Comparison of ENCODE assay signal across 18 cellular contexts in the genomic region with DNA sequence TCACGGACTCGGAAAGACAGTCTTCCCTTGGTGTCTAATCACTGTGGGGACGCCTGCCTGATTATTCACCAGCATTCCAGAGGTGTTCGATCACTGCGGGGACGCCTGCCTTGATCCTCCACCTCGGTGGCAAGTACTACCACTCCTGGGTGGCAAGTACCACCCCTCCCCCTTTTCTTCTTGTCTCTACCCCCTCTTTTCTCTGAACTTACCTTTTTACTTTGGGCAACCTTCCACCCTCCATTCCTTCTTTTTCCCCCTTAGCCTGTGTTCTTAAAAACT. TPM values are rescaled to one million over a fixed set of nuclear protein-coding genes. Genes with fewer than 3 reads are reported as not detected.
DNase-seq lines count a peak whose midpoint lies in the region; ATAC-seq and TF ChIP-seq lines count a peak whose summit lies in the region.
"Had no signal": no experiment of that assay in that cellular context is flagged by ENCODE, and none has a peak within 500 bp of the region (broad histone marks: within the 10 kb centered on the region; RNA-seq: fewer than 3 reads in every experiment).

No MANE protein-coding gene starts in this region.

- H3K27me3 Mint-ChIP-seq in activated naive CD8-positive, alpha-beta T cell treated with anti-CD3 and anti-CD28 coated beads, Interleukin-2, amount 10 ng/mL, durations not matched to agents 7 days and 5 days = peaks cover 4% of the 10 kb centered on the region

- POLR2A ChIA-PET in activated naive CD8-positive, alpha-beta T cell treated with anti-CD3 and anti-CD28 coated beads, Interleukin-2, amount 10 ng/mL, durations not matched to agents 7 days and 5 days (lab: Charles Lee) = interaction anchor here (1.4 kb wide), 1 partner anchor 8 kb away, joined by 3 read pairs; no protein-coding TSS in a partner anchor

- 0 out of 22 replicates have a peak, but pooled peaks cover 0 to 4% (median 0%) of the 10 kb centered on the region in 11 experiments for H3K36me3 ChIP-seq in BLaER1 treated with 17β-estradiol and CSF1 and Interleukin-3, amounts not matched to agents 10 nM and 100 nM
- H3K36me3 ChIP-seq in lung (ENCODE audit: control insufficient read depth in 2 of 2, insufficient read depth in 2 of 2, low read length in 2 of 2) = no peaks in the 10 kb centered on the region
- H3K36me3 ChIP-seq: esophagus squamous epithelium, gastroesophageal sphincter, right atrium auricular region had no signal

- H3K27ac ChIP-seq in BLaER1 treated with 17β-estradiol and CSF1 and Interleukin-3, amounts not matched to agents 10 nM and 100 nM = no peak overlapping the region
- peak overlapping the region in 1 of 2 donors; percentile 60 for H3K27ac ChIP-seq in lung (ENCODE audit: low read depth in 1 of 2, low read length in 1 of 2)
- H3K27ac ChIP-seq: gastroesophageal sphincter, right atrium auricular region had no signal

- TF ChIP-seq CTCF in lung (IDR thresholded peaks at IDR 0.05; ENCODE audit: control extremely low read depth, extremely low read depth) = no peak

- ATAC-seq in activated naive CD8-positive, alpha-beta T cell treated with anti-CD3 and anti-CD28 coated beads, Interleukin-2, amount 10 ng/mL, durations not matched to agents 7 days and 5 days (ENCODE audit: low read depth) = no peak
- peak; percentile 43 for ATAC-seq in lung (ENCODE audit: insufficient read depth, low FRiP score)
- ATAC-seq in GM18511 (IDR thresholded peaks at IDR 0.05; ENCODE audit: unreplicated experiment) = no peak
- ATAC-seq in GM21360 (IDR thresholded peaks at IDR 0.05; ENCODE audit: unreplicated experiment) = no peak
- ATAC-seq: gastroesophageal sphincter; naive thymus-derived CD8-positive, alpha-beta T cell had no signal

- H3K4me1 ChIP-seq in BLaER1 treated with 17β-estradiol and CSF1 and Interleukin-3, amounts not matched to agents 10 nM and 100 nM = peaks cover 17 to 87% (median 34%) of the 10 kb centered on the region in 10 experiments
- H3K4me1 ChIP-seq in lung (ENCODE audit: control insufficient read depth in 2 of 2, insufficient read depth in 2 of 2, low read length in 2 of 2) = peaks cover 0 to 2% of the 10 kb centered on the region in 2 donors
- H3K4me1 ChIP-seq: gastroesophageal sphincter, right atrium auricular region had no signal

- H3K4me2 ChIP-seq in BLaER1 treated with 17β-estradiol and CSF1 and Interleukin-3, amounts not matched to agents 10 nM and 100 nM = peak overlapping the region in 9 of 11 experiments; percentile 12 to 66 (median 49); a peak in 10 of 22 replicates

- H3K27ac Mint-ChIP-seq in activated naive CD8-positive, alpha-beta T cell treated with anti-CD3 and anti-CD28 coated beads, Interleukin-2, amount 10 ng/mL, durations not matched to agents 7 days and 5 days = peak overlapping the region; percentile 77
- H3K27ac Mint-ChIP-seq: activated CD4-positive, alpha-beta T cell treated with anti-CD3 and anti-CD28 coated beads for 36 hours had no signal

- no peaks in the 10 kb centered on the region for H3K36me3 Mint-ChIP-seq in activated naive CD8-positive, alpha-beta T cell treated with anti-CD3 and anti-CD28 coated beads, Interleukin-2, amount 10 ng/mL, durations not matched to agents 7 days and 5 days
- H3K36me3 Mint-ChIP-seq: naive thymus-derived CD8-positive, alpha-beta T cell had no signal

- 66 to 86% methylated on average over 7 of the region's 7 CpGs for WGBS in lung, 2 donors

- H3K9me3 Mint-ChIP-seq in activated naive CD8-positive, alpha-beta T cell treated with anti-CD3 and anti-CD28 coated beads, Interleukin-2, amount 10 ng/mL, durations not matched to agents 7 days and 5 days = peaks cover 4% of the 10 kb centered on the region
- H3K9me3 Mint-ChIP-seq: naive thymus-derived CD8-positive, alpha-beta T cell had no signal

- H3K4me1 Mint-ChIP-seq in activated naive CD8-positive, alpha-beta T cell treated with anti-CD3 and anti-CD28 coated beads, Interleukin-2, amount 10 ng/mL, durations not matched to agents 7 days and 5 days = peaks cover 23% of the 10 kb centered on the region

- DNase-seq in Jurkat, Clone E6-1 (ENCODE audit: low read depth, low spot score) = no peak
- DNase-seq in activated naive CD8-positive, alpha-beta T cell treated with anti-CD3 and anti-CD28 coated beads, Interleukin-2, amount 10 ng/mL, durations not matched to agents 7 days and 5 days = no peak
- DNase-seq in lung (ENCODE audit: low spot score) = peak; percentile 35
- no peak for DNase-seq in DMS53 treated with DMSO at 0.1 percent for 48 hours (lab: John Stamatoyannopoulos, UW; ENCODE audit: unreplicated experiment)
- DNase-seq: activated effector memory CD4-positive, alpha-beta T cell treated with anti-CD3 and anti-CD28 coated beads, Interleukin-2, amount 50 U/mL, for 16 hours; anterior cingulate cortex; cerebellar nuclear complex; effector CD8-positive, alpha-beta T cell; esophagus squamous epithelium; naive thymus-derived CD8-positive, alpha-beta T cell; NCI-H1436; NCI-H524 had no signal

- H4K20me1 ChIP-seq in BLaER1 treated with 17β-estradiol and CSF1 and Interleukin-3, amounts not matched to agents 10 nM and 100 nM = no peaks in the 10 kb centered on the region

- peak overlapping the region; percentile 62 for H3K4me3 Mint-ChIP-seq in activated naive CD8-positive, alpha-beta T cell treated with anti-CD3 and anti-CD28 coated beads, Interleukin-2, amount 10 ng/mL, durations not matched to agents 7 days and 5 days
- H3K4me3 Mint-ChIP-seq: activated CD4-positive, alpha-beta T cell treated with anti-CD3 and anti-CD28 coated beads for 36 hours; naive thymus-derived CD8-positive, alpha-beta T cell had no signal

- H3K9me3 ChIP-seq in BLaER1 treated with 17β-estradiol and CSF1 and Interleukin-3, amounts not matched to agents 10 nM and 100 nM (replicated peaks in 1 of 11) = peaks cover 5 to 48% (median 14%) of the 10 kb centered on the region in 11 experiments; a peak in 15 of 22 replicates
- H3K9me3 ChIP-seq in lung (ENCODE audit: control insufficient read depth in 2 of 2, insufficient read depth in 1 of 2, low read length in 1 of 2) = no peaks in the 10 kb centered on the region
- H3K9me3 ChIP-seq: esophagus squamous epithelium, gastroesophageal sphincter, right atrium auricular region had no signal

- no peak overlapping the region for H3K4me3 ChIP-seq in BLaER1 treated with 17β-estradiol and CSF1 and Interleukin-3, amounts not matched to agents 10 nM and 100 nM
- peak overlapping the region; percentile 4 for H3K4me3 ChIP-seq in Jurkat, Clone E6-1 (ENCODE audit: low read length)
- H3K4me3 ChIP-seq in lung = no peak overlapping the region
- H3K4me3 ChIP-seq: esophagus squamous epithelium, gastroesophageal sphincter, right atrium auricular region had no signal

- H3K27me3 ChIP-seq in BLaER1 treated with 17β-estradiol and CSF1 and Interleukin-3, amounts not matched to agents 10 nM and 100 nM = no peaks in the 10 kb centered on the region
- no peaks in the 10 kb centered on the region for H3K27me3 ChIP-seq in lung (ENCODE audit: control insufficient read depth, insufficient read depth)
- H3K27me3 ChIP-seq: esophagus squamous epithelium, right atrium auricular region had no signal

- no peak overlapping the region for H3K9ac ChIP-seq in BLaER1 treated with 17β-estradiol and CSF1 and Interleukin-3, amounts not matched to agents 10 nM and 100 nM

RNA-seq across cellular contexts. Expression of a gene that starts 12.0 kb away (rescaled TPM):
- polyA plus RNA-seq in Jurkat, Clone E6-1 (2012; ENCODE audit: insufficient read depth, insufficient read length) = 52.8 TPM
- total RNA-seq in activated naive CD8-positive, alpha-beta T cell treated with anti-CD3 and anti-CD28 coated beads, Interleukin-2, amount 10 ng/mL, durations not matched to agents 7 days and 5 days = 10 to 100 TPM; 13.4 to 16.7 TPM
- total RNA-seq in lung = 100 to 1,000 TPM; 122 to 151 TPM
- polyA plus RNA-seq in lung = 100 to 1,000 TPM; 115 to 182 TPM

RNA-seq across cellular contexts. Expression of a gene that starts 33.6 kb away (rescaled TPM):
- polyA plus RNA-seq in Jurkat, Clone E6-1 (2012; ENCODE audit: insufficient read depth, insufficient read length) = 19.4 TPM
- 10 to 100 TPM; 20.8 to 22.1 TPM for total RNA-seq in activated naive CD8-positive, alpha-beta T cell treated with anti-CD3 and anti-CD28 coated beads, Interleukin-2, amount 10 ng/mL, durations not matched to agents 7 days and 5 days
- 10 to 100 TPM; 33.0 to 35.0 TPM for total RNA-seq in lung
- 10 to 100 TPM; 26.9 to 36.9 TPM for polyA plus RNA-seq in lung

Comparison
In these comparisons a context has a peak if more than half of its experiments do, and no peak if none do; other contexts are left out.
1. RNA of a gene that starts 12.0 kb away (total RNA-seq): 122 to 151 TPM in lung; 13.4 to 16.7 TPM in activated naive CD8-positive, alpha-beta T cell treated with anti-CD3 and anti-CD28 coated beads, Interleukin-2, amount 10 ng/mL, durations not matched to agents 7 days and 5 days; every median in the first group is over 4 times any median in the second.